In the genomic region with DNA sequence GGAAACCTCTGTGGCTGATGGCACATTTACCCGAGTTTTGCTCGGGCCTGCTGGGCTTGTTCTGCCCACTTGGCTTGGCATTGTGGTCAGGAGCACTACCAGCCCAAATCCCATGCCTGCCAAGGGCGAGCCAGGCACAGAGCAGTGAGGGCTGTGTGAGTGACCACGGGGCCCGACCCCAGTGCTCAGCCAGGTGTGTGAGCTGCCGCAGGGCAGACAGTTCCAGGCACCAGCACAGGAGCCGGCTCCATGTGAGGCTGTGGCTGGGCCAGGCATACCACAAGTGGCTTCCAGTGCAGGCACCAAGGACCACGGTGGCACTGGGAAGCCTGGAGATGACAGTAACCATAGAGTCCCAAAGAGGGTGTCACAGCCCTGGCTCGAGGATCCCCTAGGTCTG, we compare ENCODE assay signal across 21 cellular contexts.
"Had no signal": no experiment of that assay in that cellular context is flagged by ENCODE, and none has a peak within 500 bp of the region (broad histone marks: within the 10 kb centered on the region; RNA-seq: fewer than 3 reads in every experiment).

No MANE protein-coding gene starts in this region.

- H3K9me3 ChIP-seq: esophagus muscularis mucosa, gastroesophageal sphincter, neutrophil, pancreas, thyroid gland had no signal

- H3K36me3 ChIP-seq: cardiac muscle cell, esophagus muscularis mucosa, gastroesophageal sphincter, neutrophil, pancreas, stomach, thyroid gland had no signal

- ATAC-seq: foreskin keratinocyte, gastroesophageal sphincter, natural killer cell, pancreas had no signal

- H3K27ac ChIP-seq: cardiac muscle cell, coronary artery, esophagus muscularis mucosa, foreskin keratinocyte, gastroesophageal sphincter, neutrophil, pancreas, skin epidermis, stomach, thyroid gland had no signal

- H3K4me3 ChIP-seq: cardiac muscle cell, coronary artery, esophagus muscularis mucosa, gastroesophageal sphincter, pancreas, skin epidermis, stomach, thyroid gland had no signal

- DNase-seq: dermis blood vessel endothelial cell; effector memory CD4-positive, alpha-beta T cell; foreskin keratinocyte; mesendoderm; midbrain; natural killer cell; stimulated activated CD4-positive, alpha-beta T cell treated with anti-CD3 and anti-CD28 coated beads, Interleukin-15, amount 100 ng/mL, for 24 hours; stimulated activated CD4-positive, alpha-beta T cell treated with anti-CD3 and anti-CD28 coated beads, Interleukin-2, amount 100 ng/mL, for 48 hours; stimulated activated naive CD4-positive, alpha-beta T cell treated with Interleukin-2 at 50 U/mL for 16 hours; stomach; thyroid gland; trophoblast cell had no signal

- H3K4me1 ChIP-seq: esophagus muscularis mucosa, foreskin keratinocyte, gastroesophageal sphincter, pancreas, stomach, thyroid gland had no signal

- FAIRE-seq: endothelial cell of umbilical vein, keratinocyte, pancreas had no signal

- H3K27me3 ChIP-seq: cardiac muscle cell, esophagus muscularis mucosa, foreskin keratinocyte, gastroesophageal sphincter, neutrophil, pancreas, stomach, thyroid gland had no signal
